Comparison of ENCODE assay signal across 8 cellular contexts in genomic region chr16:84013787-84014569, GRCh38. TPM values are rescaled to one million over a fixed set of nuclear protein-coding genes. Genes with fewer than 3 reads are reported as not detected.
DNase-seq lines count a peak whose midpoint lies in the region; ATAC-seq and TF ChIP-seq lines count a peak whose summit lies in the region.

No MANE protein-coding gene starts in this region.

- H3K27me3 ChIP-seq in BE2C (no peaks in the 10 kb centered on the region), prostate gland (replicated peaks; ENCODE audit: insufficient read depth) (no peaks in the 10 kb centered on the region)

- H3K9me3 ChIP-seq in BE2C: no peaks in the 10 kb centered on the region; the same call in none of the 2 replicates
- H3K9me3 ChIP-seq in prostate gland: no peaks in the 10 kb centered on the region

- intact Hi-C loops in prostate gland (cut with DNase I): no loop called here

- DNase-seq in BE2C: peak; percentile 95
- peak; percentile 88 for DNase-seq in NCI-H748 treated with DMSO at 0.1 percent for 48 hours (lab: John Stamatoyannopoulos, UW)
- peak; percentile 10 to 12 for DNase-seq in activated CD4-positive, alpha-beta T cell treated with anti-CD3 and anti-CD28 coated beads, Interleukin-2, amount 50 U/mL, for 4 hours
- DNase-seq in erythroblast (lab: John Stamatoyannopoulos, UW): peak; percentile 82 to 86
- peak; percentile 14 for DNase-seq in prostate gland (ENCODE audit: low spot score)
- DNase-seq in hippocampal formation (lab: John Stamatoyannopoulos, UW): no peak

- peak; percentile 85 for ATAC-seq in GM19035 (IDR thresholded peaks at IDR 0.05; ENCODE audit: unreplicated experiment)
- peak; percentile 90 for ATAC-seq in HG03159 (IDR thresholded peaks at IDR 0.05; ENCODE audit: unreplicated experiment)

- H3K4me3 ChIP-seq in BE2C (ENCODE audit: low read depth, low read length) (no peak overlapping the region), prostate gland (no peak overlapping the region)

- TF ChIP-seq CTCF in BE2C (IDR thresholded peaks at IDR 0.05; ENCODE audit: low read depth, low read length): no peak
- TF ChIP-seq CTCF in prostate gland (IDR thresholded peaks at IDR 0.05): no peak

- 16% methylated on average over 12 of the region's 14 CpGs for WGBS in prostate gland

- H3K4me1 ChIP-seq in BE2C (no peaks in the 10 kb centered on the region), prostate gland (replicated peaks) (no peaks in the 10 kb centered on the region)

- TF ChIP-seq POLR2A in erythroblast (IDR thresholded peaks at IDR 0.05; ENCODE audit: low read length) (no peak), prostate gland (IDR thresholded peaks at IDR 0.05) (no peak)

- H3K27ac ChIP-seq in prostate gland: no peak overlapping the region

- H3K36me3 ChIP-seq in BE2C (no peaks in the 10 kb centered on the region), prostate gland (no peaks in the 10 kb centered on the region)

RNA-seq across cellular contexts. Expression of gene SLC38A8, which starts 28.6 kb away (rescaled TPM):
- not detected for polyA plus RNA-seq in BE2C (2012; ENCODE audit: insufficient read depth, insufficient read length, low read depth)
- total RNA-seq in prostate gland: not detected

RNA-seq across cellular contexts. Expression of gene NECAB2, which starts 45.9 kb away (rescaled TPM):
- not detected for polyA plus RNA-seq in BE2C (2012; ENCODE audit: insufficient read depth, insufficient read length, low read depth)
- total RNA-seq in prostate gland: 1 to 10 TPM in 1 of 2 donors, not detected in 1; 2.8 TPM

Comparison
In these comparisons a context has a peak if more than half of its experiments do, and no peak if none do; other contexts are left out.
1. DNase-seq: peak in BE2C (single experiment), NCI-H748 treated with DMSO at 0.1 percent for 48 hours (single experiment), activated CD4-positive, alpha-beta T cell treated with anti-CD3 and anti-CD28 coated beads, Interleukin-2, amount 50 U/mL, for 4 hours (2 of 2), erythroblast (2 of 2) and prostate gland (single experiment); none in hippocampal formation (0 of 2).